13 cellular contexts compared by ENCODE assay signal in the genomic region with DNA sequence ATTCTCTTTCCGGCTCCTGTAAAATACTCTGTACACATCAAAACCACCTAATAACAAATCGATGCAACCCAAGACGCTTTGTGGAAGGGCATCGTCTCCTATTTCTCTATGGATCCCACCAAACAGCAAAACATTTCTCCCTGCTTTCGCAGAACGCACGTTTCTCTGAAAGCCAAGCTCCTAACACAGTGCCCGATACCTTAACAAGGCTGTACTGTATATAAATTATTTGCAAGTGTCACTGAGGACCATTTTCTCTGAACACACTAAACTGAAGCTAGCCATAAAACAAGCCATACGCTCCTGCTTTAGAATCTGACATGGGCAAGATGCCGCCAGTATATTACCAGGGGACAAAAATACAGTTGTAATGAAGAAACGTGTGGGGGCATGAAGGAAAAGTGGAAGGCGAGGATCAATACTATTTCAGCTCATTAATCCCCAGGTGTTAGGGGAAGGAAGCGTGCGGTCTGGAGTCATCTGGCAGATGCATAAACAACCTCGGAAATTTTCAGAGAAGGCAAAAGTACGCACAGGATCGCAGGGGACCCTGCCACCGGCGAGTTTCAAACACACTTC. TPM values are rescaled to one million over a fixed set of nuclear protein-coding genes. Genes with fewer than 3 reads are reported as not detected.
DNase-seq lines count a peak whose midpoint lies in the region; ATAC-seq and TF ChIP-seq lines count a peak whose summit lies in the region.
"Had no signal": no experiment of that assay in that cellular context is flagged by ENCODE, and none has a peak within 500 bp of the region (broad histone marks: within the 10 kb centered on the region; RNA-seq: fewer than 3 reads in every experiment).

No MANE protein-coding gene starts in this region.

- H3K4me2 ChIP-seq in hepatocyte (peak overlapping the region; percentile 96), trophoblast cell (ENCODE audit: low read length) (peak overlapping the region; percentile 100)
- H3K4me2 ChIP-seq: KMS-11 had no signal

- H3K79me2 ChIP-seq in hepatocyte: no peaks in the 10 kb centered on the region
- H3K79me2 ChIP-seq in trophoblast cell (ENCODE audit: control insufficient read depth, insufficient read depth, low read length, poor library complexity): no peaks in the 10 kb centered on the region

- TF ChIP-seq POLR2A in erythroblast (IDR thresholded peaks at IDR 0.05; ENCODE audit: low read length): no peak

- no peaks in the 10 kb centered on the region for H3K9me3 Mint-ChIP-seq in activated naive CD8-positive, alpha-beta T cell treated with anti-CD3 and anti-CD28 coated beads, Interleukin-2, amount 10 ng/mL, durations not matched to agents 7 days and 5 days

- no peak overlapping the region for H2BK12ac ChIP-seq in trophoblast cell (ENCODE audit: low read length)

- H3K79me1 ChIP-seq in trophoblast cell (ENCODE audit: low read length): no peaks in the 10 kb centered on the region

- H3K9me3 ChIP-seq in hepatocyte (ENCODE audit: low read depth) (no peaks in the 10 kb centered on the region), trophoblast cell (ENCODE audit: insufficient read depth, low read depth, low read length) (no peaks in the 10 kb centered on the region)
- H3K9me3 ChIP-seq: gastroesophageal sphincter had no signal

- no peak for ATAC-seq in activated naive CD8-positive, alpha-beta T cell treated with anti-CD3 and anti-CD28 coated beads, Interleukin-2, amount 10 ng/mL, durations not matched to agents 7 days and 5 days (ENCODE audit: low read depth)
- ATAC-seq in foreskin keratinocyte: no peak
- ATAC-seq in HG03342 (IDR thresholded peaks at IDR 0.05; ENCODE audit: unreplicated experiment): no peak

- peaks cover 22% of the 10 kb centered on the region for H3K27me3 Mint-ChIP-seq in activated naive CD8-positive, alpha-beta T cell treated with anti-CD3 and anti-CD28 coated beads, Interleukin-2, amount 10 ng/mL, durations not matched to agents 7 days and 5 days

- H3K27ac ChIP-seq in hepatocyte (no peak overlapping the region), trophoblast cell (ENCODE audit: low read depth, low read length) (no peak overlapping the region), foreskin keratinocyte (no peak overlapping the region)
- H3K27ac ChIP-seq: gastroesophageal sphincter, KMS-11 had no signal

- peaks cover 53% of the 10 kb centered on the region for H3K27me3 ChIP-seq in hepatocyte
- H3K27me3 ChIP-seq in trophoblast cell (ENCODE audit: insufficient read depth, low read length): peaks cover 17% of the 10 kb centered on the region
- peaks cover 37% of the 10 kb centered on the region for H3K27me3 ChIP-seq in foreskin keratinocyte

- no peaks in the 10 kb centered on the region for H3K4me1 ChIP-seq in hepatocyte (ENCODE audit: insufficient read depth)
- H3K4me1 ChIP-seq in trophoblast cell (ENCODE audit: control insufficient read depth in 1 of 2, insufficient read depth in 2 of 2, low read length in 2 of 2): peaks cover 0 to 7% of the 10 kb centered on the region in 2 experiments
- H3K4me1 ChIP-seq in foreskin keratinocyte: no peaks in the 10 kb centered on the region

- H3K18ac ChIP-seq in trophoblast cell (ENCODE audit: low read length): no peak overlapping the region

- no peak overlapping the region for H3K23ac ChIP-seq in trophoblast cell (ENCODE audit: low read length)

- H2AFZ ChIP-seq in hepatocyte: peak overlapping the region; percentile 33
- no peak overlapping the region for H2AFZ ChIP-seq in trophoblast cell (ENCODE audit: insufficient read depth, low read length, poor library complexity)

- 39% methylated on average over 17 of the region's 19 CpGs for WGBS in hepatocyte (ENCODE audit: low lambda C conversion rate, missing lambda C conversion rate)
- no CpG with 5 or more reads among the region's 19 CpGs for WGBS in trophoblast cell (ENCODE audit: extremely low coverage, insufficient coverage, insufficient read length)

- H2BK5ac ChIP-seq in trophoblast cell (ENCODE audit: low read depth, low read length, poor library complexity): no peak overlapping the region

- no peak overlapping the region for H4K91ac ChIP-seq in trophoblast cell (ENCODE audit: low read depth, low read length)

- H3K27ac Mint-ChIP-seq in activated naive CD8-positive, alpha-beta T cell treated with anti-CD3 and anti-CD28 coated beads, Interleukin-2, amount 10 ng/mL, durations not matched to agents 7 days and 5 days: no peak overlapping the region
- H3K27ac Mint-ChIP-seq: activated T-cell treated with anti-CD3 and anti-CD28 coated beads, Interleukin-2, amount 50 U/mL, for 24 hours had no signal

- no peak overlapping the region for H3K4ac ChIP-seq in trophoblast cell (ENCODE audit: low read depth, low read length)

- H3K4me3 ChIP-seq in HFF-Myc (replicated peaks; ENCODE audit: low read depth, low read length) (0 out of 2 replicates have a peak overlapping the region, but pooled peaks have one; percentile 22), hepatocyte (no peak overlapping the region), trophoblast cell (ENCODE audit: low read depth, low read length) (peak overlapping the region; percentile 74)
- H3K4me3 ChIP-seq: lung had no signal

- H3K14ac ChIP-seq in trophoblast cell (ENCODE audit: low read length): no peak overlapping the region

- H3K9me2 ChIP-seq in hepatocyte (replicated peaks; ENCODE audit: insufficient read depth): no peaks in the 10 kb centered on the region

- H3K4me1 Mint-ChIP-seq in activated naive CD8-positive, alpha-beta T cell treated with anti-CD3 and anti-CD28 coated beads, Interleukin-2, amount 10 ng/mL, durations not matched to agents 7 days and 5 days: no peaks in the 10 kb centered on the region

- no peak for DNase-seq in HFF-Myc (ENCODE audit: extremely low read depth, low read depth)
- no peak for DNase-seq in activated naive CD8-positive, alpha-beta T cell treated with anti-CD3 and anti-CD28 coated beads, Interleukin-2, amount 10 ng/mL, durations not matched to agents 7 days and 5 days
- DNase-seq in hepatocyte (ENCODE audit: low spot score): no peak
- no peak for DNase-seq in trophoblast cell
- DNase-seq in erythroblast (lab: John Stamatoyannopoulos, UW): no peak
- DNase-seq in foreskin keratinocyte: no peak
- DNase-seq in HPDE6-E6E7 (ENCODE audit: extremely low spot score): no peak

- no peaks in the 10 kb centered on the region for H4K20me1 ChIP-seq in hepatocyte (ENCODE audit: insufficient read depth, poor library complexity, severe bottlenecking)

- H3K9ac ChIP-seq in trophoblast cell (ENCODE audit: low read length): no peak overlapping the region
- H3K9ac ChIP-seq: KMS-11 had no signal

- no peak overlapping the region for H4K12ac ChIP-seq in trophoblast cell (ENCODE audit: low read depth, low read length)

- TF ChIP-seq CTCF in HFF-Myc (IDR thresholded peaks at IDR 0.05; ENCODE audit: low read depth, low read length, missing control alignments) (no peak), hepatocyte (IDR thresholded peaks at IDR 0.05; ENCODE audit: poor library complexity) (no peak), foreskin keratinocyte (conservative IDR thresholded peaks at IDR 0.05) (no peak)

- no peak overlapping the region for H2BK120ac ChIP-seq in trophoblast cell (ENCODE audit: insufficient read depth, low read length, poor library complexity)

- no peak overlapping the region for H2AK5ac ChIP-seq in trophoblast cell (ENCODE audit: low read length)

- no peak overlapping the region for H4K8ac ChIP-seq in trophoblast cell (ENCODE audit: low read depth, low read length)

- POLR2A ChIA-PET in activated naive CD8-positive, alpha-beta T cell treated with anti-CD3 and anti-CD28 coated beads, Interleukin-2, amount 10 ng/mL, durations not matched to agents 7 days and 5 days (lab: Charles Lee): no interaction called here

- H3K36me3 ChIP-seq in hepatocyte (replicated peaks; ENCODE audit: insufficient read depth, low read depth): no peaks in the 10 kb centered on the region
- no peaks in the 10 kb centered on the region for H3K36me3 ChIP-seq in trophoblast cell (ENCODE audit: control insufficient read depth in 1 of 2, insufficient read depth in 2 of 2, low read length in 2 of 2)
- H3K36me3 ChIP-seq: gastroesophageal sphincter had no signal

- H3K36me3 Mint-ChIP-seq in activated naive CD8-positive, alpha-beta T cell treated with anti-CD3 and anti-CD28 coated beads, Interleukin-2, amount 10 ng/mL, durations not matched to agents 7 days and 5 days: no peaks in the 10 kb centered on the region

- H3K4me3 Mint-ChIP-seq in activated naive CD8-positive, alpha-beta T cell treated with anti-CD3 and anti-CD28 coated beads, Interleukin-2, amount 10 ng/mL, durations not matched to agents 7 days and 5 days: peak overlapping the region; percentile 41
- H3K4me3 Mint-ChIP-seq: activated T-cell treated with anti-CD3 and anti-CD28 coated beads, Interleukin-2, amount 50 U/mL, for 24 hours had no signal

RNA-seq across cellular contexts. Expression of gene KCNIP4, which starts 0.7 kb away (rescaled TPM):
- total RNA-seq in activated naive CD8-positive, alpha-beta T cell treated with anti-CD3 and anti-CD28 coated beads, Interleukin-2, amount 10 ng/mL, durations not matched to agents 7 days and 5 days: not detected
- total RNA-seq in hepatocyte (0.28 and 1.00 TPM in 2 replicates), foreskin keratinocyte (not detected in 2 replicates)
- polyA plus RNA-seq in hepatocyte (0.46 and 0.69 TPM in 2 replicates), foreskin keratinocyte (not detected in 2 replicates)
- polyA plus RNA-seq in trophoblast cell (2013): 0.42 and 0.47 TPM in 2 replicates
- total RNA-seq: RPMI7951 had no signal
- polyA plus RNA-seq: lung had no signal
